In genomic region chr13:21240586-21240985, GRCh38 we compare ENCODE assay signal across 1 cellular context.
TF ChIP-seq lines count a peak whose summit lies in the region.

No MANE protein-coding gene starts in this region.

TF ChIP-seq in GM23338, 12 proteins besides CTCF, POLR2A, EP300 and RAD21 (continued from another document):
- TF ChIP-seq ZNF462 (CRISPR knock-in tag; IDR thresholded peaks at IDR 0.05): no peak
